ENCODE assay signal across 1 cellular context in genomic region chr14:69616408-69616773, GRCh38.
TF ChIP-seq lines count a peak whose summit lies in the region.

No MANE protein-coding gene starts in this region.

TF ChIP-seq in K562, 482 proteins besides CTCF, POLR2A, EP300 and RAD21 (continued from another document):
- TF ChIP-seq ZNF592 (IDR thresholded peaks at IDR 0.05): no peak
